ENCODE assay signal across 8 cellular contexts in genomic region chr2:127084611-127085031, GRCh38. TPM values are rescaled to one million over a fixed set of nuclear protein-coding genes. Genes with fewer than 3 reads are reported as not detected.
DNase-seq lines count a peak whose midpoint lies in the region; ATAC-seq, FAIRE-seq and TF ChIP-seq lines count a peak whose summit lies in the region.

No MANE protein-coding gene starts in this region.

- H3K36me3 Mint-ChIP-seq in activated B cell treated with CpG ODN at 0.5 μM for 24 hours (ENCODE audit: low read depth): no peaks in the 10 kb centered on the region

- no peak overlapping the region for H3K9ac ChIP-seq in kidney (ENCODE audit: low read length in 2 of 2)

- no peak for TF ChIP-seq POLR2A in gastrocnemius medialis (IDR thresholded peaks at IDR 0.05)

- H3K4me3 Mint-ChIP-seq in activated B cell treated with CpG ODN at 0.5 μM for 24 hours: no peak overlapping the region

- H3K27me3 Mint-ChIP-seq in activated B cell treated with CpG ODN at 0.5 μM for 24 hours: no peaks in the 10 kb centered on the region

- no peaks in the 10 kb centered on the region for H3K9me3 Mint-ChIP-seq in activated B cell treated with CpG ODN at 0.5 μM for 24 hours

- ATAC-seq in activated B cell treated with CpG ODN at 0.5 μM for 24 hours (ENCODE audit: low read depth) (no peak), gastrocnemius medialis (peak in 1 of 2 donors; percentile 0), HG03196 (IDR thresholded peaks at IDR 0.05; ENCODE audit: unreplicated experiment) (no peak), GM21526 (IDR thresholded peaks at IDR 0.05; ENCODE audit: low FRiP score, unreplicated experiment) (no peak)

- H3K27me3 ChIP-seq in esophagus (ENCODE audit: control insufficient read depth in 1 of 2, insufficient read depth in 2 of 2, low read length in 2 of 2) (no peaks in the 10 kb centered on the region), gastrocnemius medialis (no peaks in the 10 kb centered on the region)

- CTCF ChIA-PET in activated B cell treated with CpG ODN at 0.5 μM for 24 hours (lab: Charles Lee): interaction anchor here (0.5 to 1.6 kb wide), 2 partner anchors 17 to 83 kb away, joined by 3 to 6 read pairs; no protein-coding TSS in a partner anchor

- WGBS in esophagus, 2 donors: 48 to 56% methylated on average over 7 of the region's 7 CpGs

- FAIRE-seq in kidney (lab: Jason Lieb, UNC): no peak

- POLR2A ChIA-PET in activated B cell treated with CpG ODN at 0.5 μM for 24 hours (lab: Charles Lee): interaction anchor here (0.5 to 2.1 kb wide), 5 partner anchors 9 to 209 kb away, joined by 3 to 15 read pairs (median 8); partner anchors contain the start of genes BIN1 and ERCC3

- H3K4me1 Mint-ChIP-seq in activated B cell treated with CpG ODN at 0.5 μM for 24 hours: peaks cover 86% of the 10 kb centered on the region

- H3K4me1 ChIP-seq in esophagus (ENCODE audit: control insufficient read depth in 2 of 2, insufficient read depth in 2 of 2, low read length in 1 of 2): peaks cover 5 to 15% of the 10 kb centered on the region in 2 donors
- H3K4me1 ChIP-seq in gastrocnemius medialis: peaks cover 88 to 95% of the 10 kb centered on the region in 2 donors
- H3K4me1 ChIP-seq in kidney (ENCODE audit: control insufficient read depth in 1 of 2, insufficient read depth in 1 of 2, low read depth in 1 of 2, low read length in 2 of 2): peaks cover 21 to 42% of the 10 kb centered on the region in 2 donors

- TF ChIP-seq CTCF in activated B cell treated with CpG ODN at 0.5 μM for 24 hours (IDR thresholded peaks at IDR 0.05) (no peak), gastrocnemius medialis (IDR thresholded peaks at IDR 0.05 in 4 of 5, conservative IDR thresholded peaks at IDR 0.05 in 1 of 5) (no peak), kidney (IDR thresholded peaks at IDR 0.05; ENCODE audit: borderline replicate concordance, extremely low read depth, insufficient read depth) (no peak)

- DNase-seq in Daoy (ENCODE audit: low read depth) (peak; percentile 35), activated B cell treated with CpG ODN at 0.5 μM for 24 hours (no peak), gastrocnemius medialis (no peak), SW 1271 (lab: John Stamatoyannopoulos, UW) (no peak), kidney (no peak)

- in situ Hi-C loops in gastrocnemius medialis (cut with MboI; ENCODE audit: low sequenced_read_pairs in 4 of 4): loop anchor here in 2 of 4 donors (25.0 kb wide), 2 partner anchors 303 to 328 kb away; partner anchors contain the start of genes MAP3K2 (in 1 of the 2) and PROC (in 1 of the 2)

- H3K27ac ChIP-seq in esophagus (ENCODE audit: low read depth in 2 of 2, low read length in 1 of 2): peak overlapping the region; percentile 50 to 76
- peak overlapping the region; percentile 97 to 100 (median 100) for H3K27ac ChIP-seq in gastrocnemius medialis
- H3K27ac ChIP-seq in kidney (ENCODE audit: low read depth in 2 of 2, low read length in 2 of 2): peak overlapping the region in 1 of 2 donors; percentile 32

- intact Hi-C loops in activated B cell treated with CpG ODN at 0.5 μM for 24 hours (cut with micrococcal nuclease) (loop anchor here (1.0 to 10.0 kb wide), 6 partner anchors 23 to 1233 kb away; partner anchors contain the start of genes BIN1, GYPC, HS6ST1 and MAP3K2), gastrocnemius medialis (cut with DNase I; ENCODE audit: low total_unique reads) (loop anchor here (1.0 kb wide), 1 partner anchor 16 kb away; no protein-coding TSS in a partner anchor), kidney (cut with DNase I) (no loop called here)

- H3K27ac Mint-ChIP-seq in activated B cell treated with CpG ODN at 0.5 μM for 24 hours: peak overlapping the region; percentile 68

- H3K9me3 ChIP-seq in esophagus (ENCODE audit: control insufficient read depth in 2 of 2, insufficient read depth in 1 of 2, low read depth in 1 of 2, low read length in 1 of 2) (no peaks in the 10 kb centered on the region), gastrocnemius medialis (no peaks in the 10 kb centered on the region), kidney (ENCODE audit: control insufficient read depth in 1 of 2, low read length in 2 of 2) (no peaks in the 10 kb centered on the region)

- H3K4me3 ChIP-seq in esophagus (ENCODE audit: low read depth in 1 of 2, low read length in 2 of 2) (no peak overlapping the region), gastrocnemius medialis (peak overlapping the region; percentile 6 to 28 (median 20)), kidney (ENCODE audit: low read length in 2 of 2) (no peak overlapping the region)

- H3K36me3 ChIP-seq in esophagus (ENCODE audit: control insufficient read depth in 2 of 2, insufficient read depth in 2 of 2, low read length in 1 of 2) (no peaks in the 10 kb centered on the region), gastrocnemius medialis (no peaks in the 10 kb centered on the region), kidney (ENCODE audit: control insufficient read depth in 1 of 2, insufficient read depth in 2 of 2, low read length in 2 of 2) (no peaks in the 10 kb centered on the region)

RNA-seq across cellular contexts. Expression of gene BIN1, which starts 22.3 kb away (rescaled TPM):
- total RNA-seq in Daoy (2014; rRNA removed; shearing (Covaris generic)): 68.1 and 74.2 TPM in 2 replicates
- 62.5 and 63.5 TPM in 2 replicates for total RNA-seq in activated B cell treated with CpG ODN at 0.5 μM for 24 hours
- polyA plus RNA-seq in esophagus: 1 to 10 TPM; 4.6 to 7.9 TPM
- 1,000 to 10,000 TPM; 1,150 to 2,167 (median 1,736) TPM for total RNA-seq in gastrocnemius medialis
- 121 TPM for total RNA-seq in kidney
- 167 TPM for polyA plus RNA-seq in kidney (ENCODE audit: insufficient read depth, low read depth, low replicate concordance)

Comparison
In these comparisons a context has a peak if more than half of its experiments do, and no peak if none do; other contexts are left out.
1. H3K4me3 ChIP-seq: peak in gastrocnemius medialis (4 of 4); none in esophagus (0 of 2) and kidney (0 of 2).